Comparison of ENCODE assay signal across 17 cellular contexts in the genomic region with DNA sequence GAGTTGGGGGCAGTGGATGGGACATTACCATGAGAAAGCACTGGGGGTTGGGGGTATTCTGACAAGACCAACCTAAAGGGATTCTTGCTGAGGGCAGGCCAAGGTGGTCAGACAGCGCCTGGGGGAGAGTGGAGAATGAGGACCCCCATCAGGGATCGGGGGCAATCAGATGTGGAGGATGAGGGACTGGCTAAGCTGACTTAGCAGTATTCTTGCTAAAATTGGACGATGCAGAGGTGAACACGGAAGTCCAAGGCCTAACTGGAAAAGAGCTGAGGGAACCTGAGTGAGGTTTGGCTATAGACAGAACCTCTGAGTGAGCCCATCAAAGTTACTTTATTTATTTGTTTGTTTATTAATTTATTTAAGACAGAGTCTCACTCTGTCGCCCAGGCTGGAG. TPM values are rescaled to one million over a fixed set of nuclear protein-coding genes. Genes with fewer than 3 reads are reported as not detected.
DNase-seq lines count a peak whose midpoint lies in the region; ATAC-seq lines count a peak whose summit lies in the region.
"Had no signal": no experiment of that assay in that cellular context is flagged by ENCODE, and none has a peak within 500 bp of the region (broad histone marks: within the 10 kb centered on the region; RNA-seq: fewer than 3 reads in every experiment).

No MANE protein-coding gene starts in this region.

- no peak overlapping the region for H2AFZ ChIP-seq in mesenchymal stem cell (ENCODE audit: low read depth, low read length)

- peaks cover 27% of the 10 kb centered on the region for H3K4me1 ChIP-seq in mesenchymal stem cell (ENCODE audit: control insufficient read depth, insufficient read depth, low read depth, low read length)

- H3K9ac ChIP-seq in mesenchymal stem cell (ENCODE audit: low read length), result no peak overlapping the region

- WGBS in mesenchymal stem cell, result 95% methylated on average over 4 of the region's 5 CpGs

- H4K91ac ChIP-seq in mesenchymal stem cell (ENCODE audit: low read length), result no peak overlapping the region

- no peak overlapping the region for H3K23ac ChIP-seq in mesenchymal stem cell (ENCODE audit: low read length in 2 of 2)

- no peak overlapping the region for H4K8ac ChIP-seq in mesenchymal stem cell (ENCODE audit: low read length)

- H2BK120ac ChIP-seq in mesenchymal stem cell (ENCODE audit: low read depth, low read length), result no peak overlapping the region

- H3K27ac Mint-ChIP-seq in activated T-helper 2 cell treated with anti-CD3 and anti-CD28 coated beads, Interferon-gamma antibody, Interleukin-2, Interleukin-4, amounts not matched to agents 10 μg/mL and 5 μg/mL and 100 μg/mL, durations not matched to agents 14 hours and 24 hours and 36 hours, result peak overlapping the region; percentile 57
- no peak overlapping the region for H3K27ac Mint-ChIP-seq in activated T-cell treated with anti-CD3 and anti-CD28 coated beads, Interleukin-2, amount 50 U/mL, for 72 hours
- H3K27ac Mint-ChIP-seq: CD4-positive, alpha-beta T cell had no signal

- peaks cover 2% of the 10 kb centered on the region for H3K79me1 ChIP-seq in mesenchymal stem cell (replicated peaks; ENCODE audit: low read length, poor library complexity, severe bottlenecking)

- H3K27ac ChIP-seq in mesenchymal stem cell (ENCODE audit: low read length, poor library complexity, severe bottlenecking), result peak overlapping the region; percentile 85
- H3K27ac ChIP-seq: HL-60 had no signal

- no peaks in the 10 kb centered on the region for H3K9me3 Mint-ChIP-seq in activated T-helper 2 cell treated with anti-CD3 and anti-CD28 coated beads, Interferon-gamma antibody, Interleukin-2, Interleukin-4, amounts not matched to agents 10 μg/mL and 5 μg/mL and 100 μg/mL, durations not matched to agents 14 hours and 24 hours and 36 hours
- H3K9me3 Mint-ChIP-seq in activated T-cell treated with anti-CD3 and anti-CD28 coated beads, Interleukin-2, amount 50 U/mL, for 72 hours, result no peaks in the 10 kb centered on the region
- H3K9me3 Mint-ChIP-seq: CD4-positive, alpha-beta T cell had no signal

- H3K4ac ChIP-seq in mesenchymal stem cell (ENCODE audit: low read depth in 1 of 2, low read length in 2 of 2), result no peak overlapping the region

- H3K4me3 Mint-ChIP-seq in activated T-helper 2 cell treated with anti-CD3 and anti-CD28 coated beads, Interferon-gamma antibody, Interleukin-2, Interleukin-4, amounts not matched to agents 10 μg/mL and 5 μg/mL and 100 μg/mL, durations not matched to agents 14 hours and 24 hours and 36 hours (ENCODE audit: low read depth), result no peak overlapping the region
- no peak overlapping the region for H3K4me3 Mint-ChIP-seq in activated T-cell treated with anti-CD3 and anti-CD28 coated beads, Interleukin-2, amount 50 U/mL, for 72 hours
- H3K4me3 Mint-ChIP-seq: CD4-positive, alpha-beta T cell had no signal

- no peaks in the 10 kb centered on the region for H3K27me3 ChIP-seq in H7 (ENCODE audit: control insufficient read depth, insufficient read depth, low read length)
- no peaks in the 10 kb centered on the region for H3K27me3 ChIP-seq in mesenchymal stem cell (ENCODE audit: control insufficient read depth in 1 of 2, insufficient read depth in 1 of 2, low read length in 2 of 2)

- H3K4me1 Mint-ChIP-seq in activated T-helper 2 cell treated with anti-CD3 and anti-CD28 coated beads, Interferon-gamma antibody, Interleukin-2, Interleukin-4, amounts not matched to agents 10 μg/mL and 5 μg/mL and 100 μg/mL, durations not matched to agents 14 hours and 24 hours and 36 hours (ENCODE audit: low read depth), result peaks cover 19% of the 10 kb centered on the region
- H3K4me1 Mint-ChIP-seq in activated T-cell treated with anti-CD3 and anti-CD28 coated beads, Interleukin-2, amount 50 U/mL, for 72 hours (ENCODE audit: low read depth), result peaks cover 19% of the 10 kb centered on the region

- H3K9me3 ChIP-seq in mesenchymal stem cell (ENCODE audit: control insufficient read depth, low read length), result no peaks in the 10 kb centered on the region

- H3K36me3 ChIP-seq in H7 (replicated peaks; ENCODE audit: control insufficient read depth, insufficient read depth, low read length) (no peaks in the 10 kb centered on the region; the same call in none of the 2 replicates), mesenchymal stem cell (ENCODE audit: control insufficient read depth in 1 of 2, insufficient read depth in 2 of 2, low read depth in 1 of 2, low read length in 2 of 2) (peaks cover 15 to 80% of the 10 kb centered on the region in 2 experiments)

- no peak overlapping the region for H3K4me2 ChIP-seq in mesenchymal stem cell (ENCODE audit: low read length, poor library complexity, severe bottlenecking)

- H2AK5ac ChIP-seq in mesenchymal stem cell (ENCODE audit: low read length, severe bottlenecking), result peak overlapping the region; percentile 83

- no peak overlapping the region for H3K14ac ChIP-seq in mesenchymal stem cell (ENCODE audit: low read length in 2 of 2)

- no peak overlapping the region for H2BK12ac ChIP-seq in mesenchymal stem cell (ENCODE audit: low read length in 2 of 2)

- H2BK5ac ChIP-seq in mesenchymal stem cell (ENCODE audit: low read depth, low read length, poor library complexity, severe bottlenecking), result no peak overlapping the region

- H3K36me3 Mint-ChIP-seq in activated T-helper 2 cell treated with anti-CD3 and anti-CD28 coated beads, Interferon-gamma antibody, Interleukin-2, Interleukin-4, amounts not matched to agents 10 μg/mL and 5 μg/mL and 100 μg/mL, durations not matched to agents 14 hours and 24 hours and 36 hours (ENCODE audit: low read depth), result peaks cover 25% of the 10 kb centered on the region
- no peaks in the 10 kb centered on the region for H3K36me3 Mint-ChIP-seq in activated T-cell treated with anti-CD3 and anti-CD28 coated beads, Interleukin-2, amount 50 U/mL, for 72 hours (ENCODE audit: insufficient read depth in 2 of 2)

- intact Hi-C loops in activated T-helper 2 cell treated with anti-CD3 and anti-CD28 coated beads, Interferon-gamma antibody, Interleukin-2, Interleukin-4, amounts not matched to agents 10 μg/mL and 5 μg/mL and 100 μg/mL, durations not matched to agents 14 hours and 24 hours and 36 hours (cut with micrococcal nuclease), result no loop called here

- H3K27me3 Mint-ChIP-seq in activated T-helper 2 cell treated with anti-CD3 and anti-CD28 coated beads, Interferon-gamma antibody, Interleukin-2, Interleukin-4, amounts not matched to agents 10 μg/mL and 5 μg/mL and 100 μg/mL, durations not matched to agents 14 hours and 24 hours and 36 hours (ENCODE audit: low read depth), result no peaks in the 10 kb centered on the region
- no peaks in the 10 kb centered on the region for H3K27me3 Mint-ChIP-seq in activated T-cell treated with anti-CD3 and anti-CD28 coated beads, Interleukin-2, amount 50 U/mL, for 72 hours (ENCODE audit: low read depth)
- H3K27me3 Mint-ChIP-seq: CD4-positive, alpha-beta T cell had no signal

- H3K18ac ChIP-seq in mesenchymal stem cell (ENCODE audit: low read depth in 1 of 2, low read length in 2 of 2), result no peak overlapping the region

- no peak overlapping the region for H3K4me3 ChIP-seq in H7 (ENCODE audit: insufficient read depth, low read depth, low read length)
- H3K4me3 ChIP-seq in mesenchymal stem cell (ENCODE audit: insufficient read depth in 1 of 2, low read depth in 1 of 2, low read length in 2 of 2), result no peak overlapping the region

- ATAC-seq in HG03342 (IDR thresholded peaks at IDR 0.05; ENCODE audit: unreplicated experiment), result no peak
- no peak for ATAC-seq in activated T-cell treated with anti-CD3 and anti-CD28 coated beads, Interleukin-2, amount 50 U/mL, for 72 hours (replicated peaks in 1 of 2)
- ATAC-seq in GM21576 (IDR thresholded peaks at IDR 0.05; ENCODE audit: unreplicated experiment), result no peak
- ATAC-seq: HCT116 had no signal

- H2BK15ac ChIP-seq in mesenchymal stem cell (ENCODE audit: low read depth, poor library complexity, severe bottlenecking), result no peak overlapping the region

- DNase-seq in H7 (peak; percentile 52), mesenchymal stem cell (no peak), DMS53 treated with DMSO at 0.1 percent for 48 hours (lab: John Stamatoyannopoulos, UW; ENCODE audit: unreplicated experiment) (no peak)
- DNase-seq in activated T-helper 2 cell treated with anti-CD3 and anti-CD28 coated beads, Interferon-gamma antibody, Interleukin-2, Interleukin-4, amounts not matched to agents 10 μg/mL and 5 μg/mL and 100 μg/mL, durations not matched to agents 14 hours and 24 hours and 36 hours (ENCODE audit: low spot score), result no peak
- DNase-seq in activated T-cell treated with anti-CD3 and anti-CD28 coated beads, Interleukin-2, amount 50 U/mL, for 72 hours, result no peak
- DNase-seq: Calu3; CD4-positive, alpha-beta T cell; DMS53; NCI-H1417 treated with DMSO at 0.1 percent for 48 hours; NCI-H226; NCI-H524 treated with DMSO at 0.1 percent for 48 hours; RPMI8226; SIG-M5 had no signal

RNA-seq across cellular contexts. Expression of gene QPRT, which starts 9.2 kb away (rescaled TPM):
- 165 and 173 TPM in 2 replicates for total RNA-seq in H7 (2014; rRNA removed; shearing (Covaris generic))
- 24.1 and 29.0 TPM in 2 replicates for total RNA-seq in activated T-helper 2 cell treated with anti-CD3 and anti-CD28 coated beads, Interferon-gamma antibody, Interleukin-2, Interleukin-4, amounts not matched to agents 10 μg/mL and 5 μg/mL and 100 μg/mL, durations not matched to agents 14 hours and 24 hours and 36 hours
- 326 TPM for polyA plus RNA-seq in mesenchymal stem cell (2013, experiment 1 of 2)
- polyA plus RNA-seq in mesenchymal stem cell (2013, experiment 2 of 2), result 319 TPM
- 1 to 10 TPM; 4.5 to 5.6 TPM for total RNA-seq in activated T-cell treated with anti-CD3 and anti-CD28 coated beads, Interleukin-2, amount 50 U/mL, for 72 hours

RNA-seq across cellular contexts. Expression of gene SPN, which starts 25.1 kb away (rescaled TPM):
- total RNA-seq in H7 (2014; rRNA removed; shearing (Covaris generic)), result 0.48 and 0.59 TPM in 2 replicates
- total RNA-seq in activated T-helper 2 cell treated with anti-CD3 and anti-CD28 coated beads, Interferon-gamma antibody, Interleukin-2, Interleukin-4, amounts not matched to agents 10 μg/mL and 5 μg/mL and 100 μg/mL, durations not matched to agents 14 hours and 24 hours and 36 hours, result 254 and 258 TPM in 2 replicates
- polyA plus RNA-seq in mesenchymal stem cell (2013, experiment 1 of 2), result 0.01 TPM
- polyA plus RNA-seq in mesenchymal stem cell (2013, experiment 2 of 2), result not detected
- total RNA-seq in activated T-cell treated with anti-CD3 and anti-CD28 coated beads, Interleukin-2, amount 50 U/mL, for 72 hours, result 10 to 100 TPM; 77.4 to 84.4 TPM
- total RNA-seq: Calu3 had no signal

RNA-seq across cellular contexts. Expression of gene C16orf54, which starts 57.6 kb away (rescaled TPM):
- not detected in 2 replicates for total RNA-seq in H7 (2014; rRNA removed; shearing (Covaris generic))
- 18.0 and 18.5 TPM in 2 replicates for total RNA-seq in activated T-helper 2 cell treated with anti-CD3 and anti-CD28 coated beads, Interferon-gamma antibody, Interleukin-2, Interleukin-4, amounts not matched to agents 10 μg/mL and 5 μg/mL and 100 μg/mL, durations not matched to agents 14 hours and 24 hours and 36 hours
- polyA plus RNA-seq in mesenchymal stem cell (2013, experiment 1 of 2), result not detected
- polyA plus RNA-seq in mesenchymal stem cell (2013, experiment 2 of 2), result not detected
- 10 to 100 TPM; 23.7 to 25.9 TPM for total RNA-seq in activated T-cell treated with anti-CD3 and anti-CD28 coated beads, Interleukin-2, amount 50 U/mL, for 72 hours
- total RNA-seq: Calu3 had no signal

Comparison
In these comparisons a context has a peak if more than half of its experiments do, and no peak if none do; other contexts are left out.
1. RNA of gene SPN, which starts 25.1 kb away (total RNA-seq): 254 to 258 TPM in activated T-helper 2 cell treated with anti-CD3 and anti-CD28 coated beads, Interferon-gamma antibody, Interleukin-2, Interleukin-4, amounts not matched to agents 10 μg/mL and 5 μg/mL and 100 μg/mL, durations not matched to agents 14 hours and 24 hours and 36 hours and 77.4 to 84.4 TPM in activated T-cell treated with anti-CD3 and anti-CD28 coated beads, Interleukin-2, amount 50 U/mL, for 72 hours; 0.48 to 0.59 TPM in H7; every median in the first group is over 10 times any median in the second.
2. RNA of gene C16orf54, which starts 57.6 kb away (total RNA-seq): 23.7 to 25.9 TPM in activated T-cell treated with anti-CD3 and anti-CD28 coated beads, Interleukin-2, amount 50 U/mL, for 72 hours and 18.0 to 18.5 TPM in activated T-helper 2 cell treated with anti-CD3 and anti-CD28 coated beads, Interferon-gamma antibody, Interleukin-2, Interleukin-4, amounts not matched to agents 10 μg/mL and 5 μg/mL and 100 μg/mL, durations not matched to agents 14 hours and 24 hours and 36 hours; not detected in H7; every median in the first group is over 10 times any median in the second.